Comparison of ENCODE assay signal across 8 cellular contexts in the genomic region with DNA sequence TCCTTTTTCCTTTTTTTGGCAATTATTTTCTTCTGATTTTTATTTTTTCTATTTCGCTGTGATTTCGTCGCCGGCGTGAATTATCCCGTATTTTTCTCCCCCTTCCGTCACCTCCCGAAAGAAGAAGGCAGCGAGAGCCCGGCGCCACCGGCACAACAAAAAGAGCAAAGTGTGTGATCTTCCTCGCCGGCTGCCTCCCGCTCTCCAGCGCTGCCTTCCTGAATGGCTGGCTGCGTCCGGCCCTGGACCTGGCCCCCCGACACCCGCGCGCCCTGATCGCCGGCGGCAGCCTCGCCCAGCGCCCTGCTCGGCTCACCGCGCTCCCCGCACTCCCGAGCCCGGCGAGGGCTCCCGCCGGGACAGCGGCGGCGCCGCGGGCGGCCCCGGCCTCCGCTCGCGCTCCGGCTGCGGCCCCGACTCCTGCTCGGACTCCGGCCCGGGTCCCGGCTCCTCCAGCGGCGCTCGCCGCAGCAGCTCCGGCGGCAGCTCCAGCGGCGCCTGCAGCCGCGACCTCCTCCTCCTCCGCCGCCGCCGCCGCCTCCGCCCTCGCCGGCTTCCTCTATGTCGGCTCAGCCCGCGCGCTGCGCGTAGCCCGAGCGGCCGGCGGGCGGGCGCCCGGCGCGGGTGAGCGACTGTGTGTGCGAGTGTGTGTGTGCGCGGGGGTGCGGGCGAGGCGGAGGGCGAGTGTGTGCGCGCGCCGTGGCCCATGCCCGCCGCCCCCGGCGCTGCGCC. TPM values are rescaled to one million over a fixed set of nuclear protein-coding genes. Genes with fewer than 3 reads are reported as not detected.
DNase-seq lines count a peak whose midpoint lies in the region; ATAC-seq and TF ChIP-seq lines count a peak whose summit lies in the region.

No MANE protein-coding gene starts in this region.

- H3K4me3 ChIP-seq in GM12875 (ENCODE audit: low read depth, low read length) (peak overlapping the region; percentile 26), epithelial cell of esophagus (ENCODE audit: low read length) (peak overlapping the region; percentile 32)

- H3K9me3 Mint-ChIP-seq in T-helper 2 cell treated with Interferon-gamma antibody and Interleukin-4, amounts not matched to agents 5 μg/mL and 100 μg/mL, for 36 hours, result no peaks in the 10 kb centered on the region

- peak overlapping the region; percentile 60 for H3K4me3 Mint-ChIP-seq in T-helper 2 cell treated with Interferon-gamma antibody and Interleukin-4, amounts not matched to agents 5 μg/mL and 100 μg/mL, for 36 hours

- TF ChIP-seq CTCF in GM12875 (IDR thresholded peaks at IDR 0.05; ENCODE audit: borderline replicate concordance, insufficient read depth, low read depth, low read length) (no peak), epithelial cell of esophagus (IDR thresholded peaks at IDR 0.05; ENCODE audit: insufficient read depth, low read depth, low read length, missing control alignments) (no peak)

- DNase-seq in AG08395 (ENCODE audit: low spot score) (peak; percentile 54), epithelial cell of esophagus (ENCODE audit: low read depth) (peak; percentile 62), myocyte (ENCODE audit: low read depth) (peak; percentile 77), NCI-H2107 (lab: John Stamatoyannopoulos, UW) (no peak)
- DNase-seq in T-helper 2 cell treated with Interferon-gamma antibody and Interleukin-4, amounts not matched to agents 5 μg/mL and 100 μg/mL, for 36 hours (ENCODE audit: low spot score), result no peak

- H3K27me3 Mint-ChIP-seq in T-helper 2 cell treated with Interferon-gamma antibody and Interleukin-4, amounts not matched to agents 5 μg/mL and 100 μg/mL, for 36 hours (ENCODE audit: low read depth), result peaks cover 48% of the 10 kb centered on the region

- H3K4me1 Mint-ChIP-seq in T-helper 2 cell treated with Interferon-gamma antibody and Interleukin-4, amounts not matched to agents 5 μg/mL and 100 μg/mL, for 36 hours (ENCODE audit: low read depth), result peaks cover 11% of the 10 kb centered on the region

- no peak overlapping the region for H3K27ac Mint-ChIP-seq in T-helper 2 cell treated with Interferon-gamma antibody and Interleukin-4, amounts not matched to agents 5 μg/mL and 100 μg/mL, for 36 hours

- H3K36me3 Mint-ChIP-seq in T-helper 2 cell treated with Interferon-gamma antibody and Interleukin-4, amounts not matched to agents 5 μg/mL and 100 μg/mL, for 36 hours (ENCODE audit: low read depth), result peaks cover 4% of the 10 kb centered on the region

- ATAC-seq in HG03520 (IDR thresholded peaks at IDR 0.05; ENCODE audit: unreplicated experiment) (peak; percentile 31), HG02763 (IDR thresholded peaks at IDR 0.05; ENCODE audit: unreplicated experiment) (no peak)

RNA-seq across cellular contexts. Expression of gene NR2F1, which starts 0.9 kb away (rescaled TPM):
- 5.4 and 7.7 TPM in 2 replicates for total RNA-seq in myocyte
- polyA plus RNA-seq in myocyte (2012), result 11.8 TPM

RNA-seq across cellular contexts. Expression of gene NR2F1-AS1, which starts 2.9 kb away (rescaled TPM):
- total RNA-seq in myocyte, result 3.2 and 5.5 TPM in 2 replicates
- polyA plus RNA-seq in myocyte (2012), result 18.9 TPM

Comparison
In these comparisons a context has a peak if more than half of its experiments do, and no peak if none do; other contexts are left out.
1. DNase-seq: peak in AG08395 (single experiment), epithelial cell of esophagus (single experiment) and myocyte (single experiment); none in T-helper 2 cell treated with Interferon-gamma antibody and Interleukin-4, amounts not matched to agents 5 μg/mL and 100 μg/mL, for 36 hours (single experiment) and NCI-H2107 (single experiment).